Comparison of ENCODE assay signal across 10 cellular contexts in the genomic region with DNA sequence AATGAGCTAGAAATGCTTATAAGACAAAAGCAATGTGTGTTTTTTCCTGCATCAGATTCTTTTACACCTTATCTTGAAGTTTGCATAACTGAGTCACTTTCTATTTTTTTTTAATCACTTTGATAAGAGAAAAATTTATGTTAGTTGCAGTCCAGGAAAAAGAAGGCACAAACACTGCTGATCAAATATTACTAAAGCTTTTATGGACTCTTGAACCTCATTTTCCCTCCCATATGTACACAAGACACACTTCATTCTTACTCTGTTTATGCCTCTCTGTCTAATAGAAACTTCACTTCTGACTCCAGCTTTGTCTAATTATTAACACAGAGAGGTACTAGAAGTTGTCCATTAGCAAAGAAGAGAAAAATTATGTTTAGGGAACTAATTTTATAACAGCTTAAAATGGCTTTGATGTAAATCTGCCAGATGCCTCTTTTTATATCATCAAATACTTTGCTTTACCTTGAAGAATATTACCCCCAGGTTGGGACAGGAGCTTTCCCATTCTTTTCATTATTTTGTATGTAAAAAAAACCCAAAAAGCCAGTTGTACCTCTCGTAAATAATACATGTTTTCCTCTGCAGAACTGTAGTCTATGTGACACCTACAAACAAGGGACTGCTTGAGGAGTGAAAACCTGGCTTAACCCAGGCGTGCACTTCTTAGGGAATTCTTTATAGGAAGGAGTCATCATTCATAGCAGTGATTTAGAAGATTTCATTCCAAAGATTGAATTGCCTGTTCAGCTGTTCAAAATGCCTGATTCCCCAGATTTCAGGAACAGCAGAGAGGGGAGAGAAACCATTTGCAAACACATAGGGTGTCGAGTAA.
DNase-seq lines count a peak whose midpoint lies in the region; ATAC-seq, FAIRE-seq and TF ChIP-seq lines count a peak whose summit lies in the region.
"Had no signal": no experiment of that assay in that cellular context is flagged by ENCODE, and none has a peak within 500 bp of the region (broad histone marks: within the 10 kb centered on the region; RNA-seq: fewer than 3 reads in every experiment).

No MANE protein-coding gene starts in this region.

- H3K4me1 ChIP-seq in osteoblast (ENCODE audit: insufficient read depth, low read length), result no peaks in the 10 kb centered on the region

- peak; percentile 60 for FAIRE-seq in GM18507 (lab: Jason Lieb, UNC)
- FAIRE-seq: bronchial epithelial cell had no signal

- DNase-seq in GM18507 (ENCODE audit: extremely low spot score, insufficient read length, low read depth) (no peak), chondrocyte (ENCODE audit: low spot score) (no peak), osteoblast (ENCODE audit: insufficient read length, low spot score, missing footprints) (peak; percentile 69), NCI-H524 treated with DMSO at 0.1 percent for 48 hours (lab: John Stamatoyannopoulos, UW) (no peak), T-helper 1 cell (no peak)
- no peak for DNase-seq in activated CD4-positive, alpha-beta T cell treated with anti-CD3 and anti-CD28 coated beads, Interleukin-2, amount 50 U/mL, for 48 hours
- DNase-seq: NCI-H1436 had no signal

- no peaks in the 10 kb centered on the region for H4K20me1 ChIP-seq in osteoblast (ENCODE audit: insufficient read depth, low read length)

- H3K4me3 ChIP-seq in osteoblast (ENCODE audit: insufficient read depth, low read length), result no peak overlapping the region

- no peaks in the 10 kb centered on the region for H3K27me3 Mint-ChIP-seq in chondrocyte (ENCODE audit: low read depth)

- peak overlapping the region; percentile 13 for H3K27ac Mint-ChIP-seq in chondrocyte (ENCODE audit: unreplicated experiment)

- ATAC-seq in HG02970 (IDR thresholded peaks at IDR 0.05; ENCODE audit: low FRiP score, unreplicated experiment) (peak; percentile 61), GM19397 (IDR thresholded peaks at IDR 0.05; ENCODE audit: unreplicated experiment) (no peak)

- H3K9me3 ChIP-seq in osteoblast (ENCODE audit: low read depth, low read length), result no peaks in the 10 kb centered on the region

- no peak overlapping the region for H3K4me2 ChIP-seq in osteoblast (ENCODE audit: insufficient read depth, low read length)

- no peaks in the 10 kb centered on the region for H3K36me3 ChIP-seq in osteoblast (ENCODE audit: insufficient read depth, low read length)

- H3K4me3 Mint-ChIP-seq in chondrocyte (ENCODE audit: unreplicated experiment), result no peak overlapping the region

- peaks cover 53% of the 10 kb centered on the region for H3K4me1 Mint-ChIP-seq in chondrocyte (ENCODE audit: low read depth)

- TF ChIP-seq CTCF in chondrocyte (IDR thresholded peaks at IDR 0.05) (no peak), osteoblast (IDR thresholded peaks at IDR 0.05; ENCODE audit: extremely low read depth, low read depth, low read length) (no peak)

- no peak overlapping the region for H3K27ac ChIP-seq in osteoblast (ENCODE audit: low read depth, low read length)

- H2AFZ ChIP-seq in osteoblast (ENCODE audit: low read length), result no peak overlapping the region

- no peaks in the 10 kb centered on the region for H3K36me3 Mint-ChIP-seq in chondrocyte (ENCODE audit: low read depth)

- no peaks in the 10 kb centered on the region for H3K79me2 ChIP-seq in osteoblast (ENCODE audit: insufficient read depth, low read length)

- H3K9me3 Mint-ChIP-seq in chondrocyte (ENCODE audit: low read depth), result no peaks in the 10 kb centered on the region

- H3K27me3 ChIP-seq in osteoblast (ENCODE audit: insufficient read depth, low read length), result no peaks in the 10 kb centered on the region
